In the genomic region with DNA sequence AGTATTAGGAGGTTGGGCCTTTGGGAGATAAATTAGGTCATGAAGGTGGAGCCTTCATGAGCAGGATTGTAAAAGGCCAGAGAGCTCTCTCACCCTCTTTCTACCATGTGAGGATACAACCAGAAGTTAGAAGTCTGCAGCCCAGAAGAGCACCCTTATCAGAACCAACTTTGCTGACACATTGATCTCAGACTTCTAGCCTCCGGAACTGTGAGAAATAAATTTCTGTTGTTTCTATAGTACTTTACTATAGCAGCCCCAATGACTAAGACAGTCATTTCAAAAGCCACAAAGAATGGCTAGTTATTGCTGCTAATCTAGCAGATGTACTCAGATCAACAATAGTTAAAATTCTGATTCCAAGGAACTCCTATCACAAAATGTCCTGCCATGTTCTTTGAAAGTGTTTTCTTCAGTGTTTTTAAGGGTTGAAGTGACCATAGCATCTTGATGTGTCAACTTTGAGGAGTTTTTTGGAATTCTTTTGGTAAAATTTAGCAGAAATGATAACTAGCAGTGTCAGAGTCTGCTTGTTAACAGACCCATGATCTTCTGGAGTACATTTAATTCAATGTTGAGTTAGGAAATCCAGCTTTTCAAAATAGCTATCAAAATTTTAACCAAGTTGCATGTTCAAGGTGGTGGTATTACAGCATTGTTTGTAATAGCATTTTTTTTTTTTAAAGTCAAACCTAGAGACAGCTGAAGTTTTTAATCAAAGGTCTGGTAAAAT, we compare ENCODE assay signal across 1 cellular context.
TF ChIP-seq lines count a peak whose summit lies in the region.

No MANE protein-coding gene starts in this region.

TF ChIP-seq in GM12878, 131 proteins besides CTCF, POLR2A, EP300 and RAD21:
- peak; percentile 52 for TF ChIP-seq RUNX3 (IDR thresholded peaks at IDR 0.05; ENCODE audit: low read length)
- TF ChIP-seq, protein P1, sequence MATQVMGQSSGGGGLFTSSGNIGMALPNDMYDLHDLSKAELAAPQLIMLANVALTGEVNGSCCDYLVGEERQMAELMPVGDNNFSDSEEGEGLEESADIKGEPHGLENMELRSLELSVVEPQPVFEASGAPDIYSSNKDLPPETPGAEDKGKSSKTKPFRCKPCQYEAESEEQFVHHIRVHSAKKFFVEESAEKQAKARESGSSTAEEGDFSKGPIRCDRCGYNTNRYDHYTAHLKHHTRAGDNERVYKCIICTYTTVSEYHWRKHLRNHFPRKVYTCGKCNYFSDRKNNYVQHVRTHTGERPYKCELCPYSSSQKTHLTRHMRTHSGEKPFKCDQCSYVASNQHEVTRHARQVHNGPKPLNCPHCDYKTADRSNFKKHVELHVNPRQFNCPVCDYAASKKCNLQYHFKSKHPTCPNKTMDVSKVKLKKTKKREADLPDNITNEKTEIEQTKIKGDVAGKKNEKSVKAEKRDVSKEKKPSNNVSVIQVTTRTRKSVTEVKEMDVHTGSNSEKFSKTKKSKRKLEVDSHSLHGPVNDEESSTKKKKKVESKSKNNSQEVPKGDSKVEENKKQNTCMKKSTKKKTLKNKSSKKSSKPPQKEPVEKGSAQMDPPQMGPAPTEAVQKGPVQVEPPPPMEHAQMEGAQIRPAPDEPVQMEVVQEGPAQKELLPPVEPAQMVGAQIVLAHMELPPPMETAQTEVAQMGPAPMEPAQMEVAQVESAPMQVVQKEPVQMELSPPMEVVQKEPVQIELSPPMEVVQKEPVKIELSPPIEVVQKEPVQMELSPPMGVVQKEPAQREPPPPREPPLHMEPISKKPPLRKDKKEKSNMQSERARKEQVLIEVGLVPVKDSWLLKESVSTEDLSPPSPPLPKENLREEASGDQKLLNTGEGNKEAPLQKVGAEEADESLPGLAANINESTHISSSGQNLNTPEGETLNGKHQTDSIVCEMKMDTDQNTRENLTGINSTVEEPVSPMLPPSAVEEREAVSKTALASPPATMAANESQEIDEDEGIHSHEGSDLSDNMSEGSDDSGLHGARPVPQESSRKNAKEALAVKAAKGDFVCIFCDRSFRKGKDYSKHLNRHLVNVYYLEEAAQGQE (IDR thresholded peaks at IDR 0.05; ENCODE audit: low read depth, low read length): no peak
